In the genomic region with DNA sequence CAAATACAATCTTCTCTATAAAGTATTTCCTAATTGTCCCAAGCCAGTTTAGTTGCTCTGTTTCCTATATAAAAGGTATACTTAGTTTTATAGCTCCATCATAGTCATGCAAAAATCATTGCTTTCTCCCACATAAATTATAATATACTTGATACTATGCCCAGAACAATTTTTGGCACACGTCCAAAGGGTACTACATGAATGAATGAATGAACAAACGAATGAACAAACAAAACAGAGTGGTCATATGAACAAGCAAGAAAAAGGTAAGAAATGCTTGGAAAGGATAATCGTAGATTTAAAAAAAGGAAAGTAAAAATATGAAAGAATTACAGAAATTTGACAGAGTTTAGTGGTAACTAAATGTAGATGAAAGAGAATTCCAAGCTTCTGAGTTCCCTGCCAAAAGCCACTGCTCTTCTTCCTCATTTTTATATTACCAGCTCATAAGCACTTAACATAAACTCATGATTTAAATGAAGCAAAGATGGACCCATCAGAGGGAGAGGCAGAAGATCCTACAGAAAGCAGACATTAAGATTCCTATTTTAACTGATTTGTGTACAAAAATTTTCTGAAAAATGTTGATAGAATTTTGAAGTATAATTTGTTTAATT, we compare ENCODE assay signal across 20 cellular contexts.
A peak's percentile ranks its signal among the peaks of the same experiment; 100 is the strongest.
DNase-seq lines count a peak whose midpoint lies in the region; ATAC-seq and TF ChIP-seq lines count a peak whose summit lies in the region.
"Had no signal": no experiment of that assay in that cellular context is flagged by ENCODE, and none has a peak within 500 bp of the region (broad histone marks: within the 10 kb centered on the region; RNA-seq: fewer than 3 reads in every experiment).

No MANE protein-coding gene starts in this region.

- H3K9me2 ChIP-seq in Loucy (replicated peaks; ENCODE audit: low read depth, low read length), result no peaks in the 10 kb centered on the region

- peaks cover 2% of the 10 kb centered on the region for H3K27me3 Mint-ChIP-seq in neural progenitor cell (ENCODE audit: insufficient read depth, low read depth)

- H3K27ac ChIP-seq in neural progenitor cell, result no peak overlapping the region
- H3K27ac ChIP-seq in caudate nucleus (ENCODE audit: low read depth, low read length), result no peak overlapping the region
- H3K27ac ChIP-seq: RWPE1 had no signal

- H3K9me3 Mint-ChIP-seq in neural progenitor cell, result no peaks in the 10 kb centered on the region
- H3K9me3 Mint-ChIP-seq: activated naive CD4-positive, alpha-beta T cell treated with anti-CD3 and anti-CD28 coated beads for 36 hours had no signal

- H3K4me2 ChIP-seq in Loucy (ENCODE audit: low read depth, low read length, poor library complexity, severe bottlenecking) (no peak overlapping the region), neural progenitor cell (peak overlapping the region; percentile 47)

- no peak overlapping the region for H3K4me3 ChIP-seq in Loucy (ENCODE audit: low read length, poor library complexity, severe bottlenecking)
- H3K4me3 ChIP-seq in cardiac fibroblast (replicated peaks in 1 of 2; ENCODE audit: low read depth in 2 of 2, low read length in 2 of 2), result no peak overlapping the region
- no peak overlapping the region for H3K4me3 ChIP-seq in neural progenitor cell
- H3K4me3 ChIP-seq: spleen had no signal

- no peak overlapping the region for H3K27ac Mint-ChIP-seq in neural progenitor cell
- H3K27ac Mint-ChIP-seq: activated naive CD4-positive, alpha-beta T cell treated with anti-CD3 and anti-CD28 coated beads for 36 hours; CD14-positive monocyte had no signal

- no peak for ATAC-seq in HG03095 (IDR thresholded peaks at IDR 0.05; ENCODE audit: unreplicated experiment)
- ATAC-seq: stimulated activated naive CD8-positive, alpha-beta T cell treated with anti-CD3 and anti-CD28 coated beads, Interleukin-15, Interleukin-2, amounts not matched to agents 100 U/mL and 50 U/mL, for 24 hours had no signal

- H3K9ac ChIP-seq in Loucy (ENCODE audit: low read depth, low read length, poor library complexity, severe bottlenecking), result no peak overlapping the region
- no peak overlapping the region for H3K9ac ChIP-seq in neural progenitor cell

- H3K79me2 ChIP-seq in Loucy (ENCODE audit: insufficient read depth, low read length) (no peaks in the 10 kb centered on the region), neural progenitor cell (ENCODE audit: low read depth) (no peaks in the 10 kb centered on the region)

- no peak for TF ChIP-seq CTCF in Loucy (conservative IDR thresholded peaks at IDR 0.05; ENCODE audit: low read length)
- no peak for TF ChIP-seq CTCF in cardiac fibroblast (IDR thresholded peaks at IDR 0.05; ENCODE audit: low read depth, low read length)
- no peak for TF ChIP-seq CTCF in neural progenitor cell (IDR thresholded peaks at IDR 0.05)

- DNase-seq in AG20443 (ENCODE audit: low spot score) (peak; percentile 10), cardiac fibroblast (ENCODE audit: low read depth in 2 of 2) (peak; percentile 7 to 48), neural progenitor cell (ENCODE audit: low spot score) (no peak), caudate nucleus (lab: John Stamatoyannopoulos, UW) (no peak), NCI-H128 (lab: John Stamatoyannopoulos, UW; ENCODE audit: unreplicated experiment) (no peak), putamen (ENCODE audit: low spot score) (no peak)
- DNase-seq: activated CD4-positive, CD25-positive, alpha-beta regulatory T cell treated with anti-CD3 and anti-CD28 coated beads, Interleukin-2, amount 50 U/mL, for 72 hours; activated CD8-positive, alpha-beta memory T cell treated with anti-CD3 and anti-CD28 coated beads, Interleukin-2, amount 50 U/mL, for 4 hours; activated naive CD4-positive, alpha-beta T cell treated with anti-CD3 and anti-CD28 coated beads for 36 hours; central memory CD4-positive, alpha-beta T cell; heart left ventricle; NCI-H187; NCI-H526 treated with DMSO at 0.1 percent for 48 hours; spleen; stimulated activated naive CD8-positive, alpha-beta T cell treated with anti-CD3 and anti-CD28 coated beads, Interleukin-15, Interleukin-2, amounts not matched to agents 100 U/mL and 50 U/mL, for 24 hours; T-helper 1 cell had no signal

- H3K4me3 Mint-ChIP-seq in neural progenitor cell, result no peak overlapping the region
- H3K4me3 Mint-ChIP-seq: activated naive CD4-positive, alpha-beta T cell treated with anti-CD3 and anti-CD28 coated beads for 36 hours; CD14-positive monocyte had no signal

- no peaks in the 10 kb centered on the region for H3K36me3 ChIP-seq in Loucy (ENCODE audit: insufficient read depth, low read length)
- H3K36me3 ChIP-seq in neural progenitor cell, result no peaks in the 10 kb centered on the region
- H3K36me3 ChIP-seq: heart left ventricle, spleen had no signal

- H4K20me1 ChIP-seq in Loucy (ENCODE audit: insufficient read depth, low read length, poor library complexity, severe bottlenecking) (no peaks in the 10 kb centered on the region), neural progenitor cell (ENCODE audit: low read depth) (peaks cover 6% of the 10 kb centered on the region)

- H3K36me3 Mint-ChIP-seq in neural progenitor cell, result no peaks in the 10 kb centered on the region
- H3K36me3 Mint-ChIP-seq: CD14-positive monocyte had no signal

- H2AFZ ChIP-seq in Loucy (ENCODE audit: low read length) (peak overlapping the region; percentile 13; the same call in 1 of the 2 replicates), neural progenitor cell (replicated peaks) (no peak overlapping the region)

- peaks cover 30% of the 10 kb centered on the region for H3K4me1 Mint-ChIP-seq in neural progenitor cell

- H3K4me1 ChIP-seq in Loucy (ENCODE audit: insufficient read depth, low read length, poor library complexity, severe bottlenecking) (peaks cover 11% of the 10 kb centered on the region), neural progenitor cell (peaks cover 57% of the 10 kb centered on the region)

- no peaks in the 10 kb centered on the region for H3F3A ChIP-seq in Loucy (ENCODE audit: low read depth)
- H3F3A ChIP-seq in neural progenitor cell (ENCODE audit: low read depth), result peaks cover 19% of the 10 kb centered on the region

- no peaks in the 10 kb centered on the region for H3K27me3 ChIP-seq in Loucy (ENCODE audit: insufficient read depth, low read length, poor library complexity, severe bottlenecking)
- no peaks in the 10 kb centered on the region for H3K27me3 ChIP-seq in neural progenitor cell
- H3K27me3 ChIP-seq: heart left ventricle, spleen had no signal

- H3K9me3 ChIP-seq in Loucy (ENCODE audit: insufficient read depth, low read depth, low read length) (no peaks in the 10 kb centered on the region), neural progenitor cell (ENCODE audit: low read depth) (no peaks in the 10 kb centered on the region)
- H3K9me3 ChIP-seq: heart left ventricle, spleen had no signal

Comparison
In these comparisons a context has a peak if more than half of its experiments do, and no peak if none do; other contexts are left out.
1. DNase-seq: peak in AG20443 (single experiment) and cardiac fibroblast (2 of 2); none in neural progenitor cell (single experiment), caudate nucleus (0 of 61), NCI-H128 (single experiment) and putamen (single experiment).